In genomic region chr20:37480915-37481314, GRCh38 we compare ENCODE assay signal across 1 cellular context.
TF ChIP-seq lines count a peak whose summit lies in the region.

No MANE protein-coding gene starts in this region.

TF ChIP-seq in WTC11, 78 proteins besides CTCF, POLR2A, EP300 and RAD21 (continued from another document):
- TF ChIP-seq AR (CRISPR knock-in tag; IDR thresholded peaks at IDR 0.05) (no peak), NFE2L1 (CRISPR knock-in tag; IDR thresholded peaks at IDR 0.05) (no peak), FOXP4 (CRISPR knock-in tag; IDR thresholded peaks at IDR 0.05) (no peak), ATF2 (CRISPR knock-in tag; IDR thresholded peaks at IDR 0.05; ENCODE audit: borderline replicate concordance, low read depth) (no peak), ZNF532 (CRISPR knock-in tag; IDR thresholded peaks at IDR 0.05; ENCODE audit: borderline replicate concordance) (no peak), NR3C1 (CRISPR knock-in tag; conservative IDR thresholded peaks at IDR 0.05; ENCODE audit: low read depth) (no peak)
